Comparison of ENCODE assay signal across 1 cellular context in the genomic region with DNA sequence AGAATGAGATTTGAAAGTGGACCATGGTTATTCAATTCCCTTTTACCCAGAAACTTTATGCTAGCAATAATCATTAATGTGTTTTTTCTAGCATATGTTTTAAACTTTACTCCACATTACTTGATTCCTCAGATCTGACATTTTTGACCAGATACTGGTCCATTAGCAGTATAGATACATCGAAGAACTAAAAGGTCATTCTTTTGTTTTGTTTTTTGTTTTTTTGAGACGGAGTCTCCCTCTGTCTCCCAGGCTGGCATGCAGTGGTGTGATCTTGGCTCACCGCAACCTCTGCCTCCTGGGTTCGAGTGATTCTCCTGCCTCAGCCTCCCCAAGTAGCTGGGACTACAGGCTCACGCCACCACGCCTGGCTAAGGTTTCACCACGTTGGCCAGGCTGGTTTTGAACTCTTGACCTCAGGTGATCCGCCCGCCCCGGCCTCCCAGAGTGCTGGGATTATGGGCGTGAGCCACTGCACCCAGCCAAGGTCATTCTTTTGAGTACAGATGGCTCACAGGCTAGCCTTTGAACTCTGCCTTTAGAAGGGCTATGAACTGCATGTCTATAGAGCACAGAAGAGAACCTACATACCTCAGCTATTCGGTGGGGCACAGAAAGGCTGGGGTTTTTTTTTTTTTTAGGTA.
TF ChIP-seq lines count a peak whose summit lies in the region.

No MANE protein-coding gene starts in this region.

TF ChIP-seq in HepG2, 621 proteins besides CTCF, POLR2A, EP300 and RAD21 (continued from another document and continues in another):
- TF ChIP-seq, protein P1, sequence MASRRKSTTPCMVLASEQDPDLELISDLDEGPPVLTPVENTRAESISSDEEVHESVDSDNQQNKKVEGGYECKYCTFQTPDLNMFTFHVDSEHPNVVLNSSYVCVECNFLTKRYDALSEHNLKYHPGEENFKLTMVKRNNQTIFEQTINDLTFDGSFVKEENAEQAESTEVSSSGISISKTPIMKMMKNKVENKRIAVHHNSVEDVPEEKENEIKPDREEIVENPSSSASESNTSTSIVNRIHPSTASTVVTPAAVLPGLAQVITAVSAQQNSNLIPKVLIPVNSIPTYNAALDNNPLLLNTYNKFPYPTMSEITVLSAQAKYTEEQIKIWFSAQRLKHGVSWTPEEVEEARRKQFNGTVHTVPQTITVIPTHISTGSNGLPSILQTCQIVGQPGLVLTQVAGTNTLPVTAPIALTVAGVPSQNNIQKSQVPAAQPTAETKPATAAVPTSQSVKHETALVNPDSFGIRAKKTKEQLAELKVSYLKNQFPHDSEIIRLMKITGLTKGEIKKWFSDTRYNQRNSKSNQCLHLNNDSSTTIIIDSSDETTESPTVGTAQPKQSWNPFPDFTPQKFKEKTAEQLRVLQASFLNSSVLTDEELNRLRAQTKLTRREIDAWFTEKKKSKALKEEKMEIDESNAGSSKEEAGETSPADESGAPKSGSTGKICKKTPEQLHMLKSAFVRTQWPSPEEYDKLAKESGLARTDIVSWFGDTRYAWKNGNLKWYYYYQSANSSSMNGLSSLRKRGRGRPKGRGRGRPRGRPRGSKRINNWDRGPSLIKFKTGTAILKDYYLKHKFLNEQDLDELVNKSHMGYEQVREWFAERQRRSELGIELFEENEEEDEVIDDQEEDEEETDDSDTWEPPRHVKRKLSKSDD (CRISPR knock-in tag; IDR thresholded peaks at IDR 0.05; ENCODE audit: low read depth) = 0 out of 2 replicates have a peak, but pooled peaks have one; percentile 60
- no peak for TF ChIP-seq ZNF253 (CRISPR knock-in tag; IDR thresholded peaks at IDR 0.05; ENCODE audit: borderline replicate concordance)
- TF ChIP-seq ZFP82 (CRISPR knock-in tag; IDR thresholded peaks at IDR 0.05; ENCODE audit: borderline replicate concordance) = no peak
- no peak for TF ChIP-seq ZNF12 (CRISPR knock-in tag; IDR thresholded peaks at IDR 0.05)
- TF ChIP-seq, protein P2, sequence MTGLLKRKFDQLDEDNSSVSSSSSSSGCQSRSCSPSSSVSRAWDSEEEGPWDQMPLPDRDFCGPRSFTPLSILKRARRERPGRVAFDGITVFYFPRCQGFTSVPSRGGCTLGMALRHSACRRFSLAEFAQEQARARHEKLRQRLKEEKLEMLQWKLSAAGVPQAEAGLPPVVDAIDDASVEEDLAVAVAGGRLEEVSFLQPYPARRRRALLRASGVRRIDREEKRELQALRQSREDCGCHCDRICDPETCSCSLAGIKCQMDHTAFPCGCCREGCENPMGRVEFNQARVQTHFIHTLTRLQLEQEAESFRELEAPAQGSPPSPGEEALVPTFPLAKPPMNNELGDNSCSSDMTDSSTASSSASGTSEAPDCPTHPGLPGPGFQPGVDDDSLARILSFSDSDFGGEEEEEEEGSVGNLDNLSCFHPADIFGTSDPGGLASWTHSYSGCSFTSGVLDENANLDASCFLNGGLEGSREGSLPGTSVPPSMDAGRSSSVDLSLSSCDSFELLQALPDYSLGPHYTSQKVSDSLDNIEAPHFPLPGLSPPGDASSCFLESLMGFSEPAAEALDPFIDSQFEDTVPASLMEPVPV (CRISPR knock-in tag; IDR thresholded peaks at IDR 0.05) = no peak
- TF ChIP-seq PITX1 (CRISPR knock-in tag; IDR thresholded peaks at IDR 0.05) = peak; percentile 98
- TF ChIP-seq RAD51 (IDR thresholded peaks at IDR 0.05; ENCODE audit: borderline replicate concordance) = no peak
- TF ChIP-seq ZNF619 (CRISPR knock-in tag; IDR thresholded peaks at IDR 0.05) = 0 out of 2 replicates have a peak, but pooled peaks have one; percentile 29
- no peak for TF ChIP-seq SATB2 (CRISPR knock-in tag; IDR thresholded peaks at IDR 0.05)
- TF ChIP-seq PRPF4 (IDR thresholded peaks at IDR 0.05; ENCODE audit: low read depth, low read length, poor library complexity, severe bottlenecking) = no peak
- no peak for TF ChIP-seq GTF2F1 (IDR thresholded peaks at IDR 0.05; ENCODE audit: low read length)
- TF ChIP-seq ZIK1 (CRISPR knock-in tag; IDR thresholded peaks at IDR 0.05; ENCODE audit: borderline replicate concordance, low read depth) = peak; percentile 17; the same call in 1 of the 2 replicates
- TF ChIP-seq, protein P3, sequence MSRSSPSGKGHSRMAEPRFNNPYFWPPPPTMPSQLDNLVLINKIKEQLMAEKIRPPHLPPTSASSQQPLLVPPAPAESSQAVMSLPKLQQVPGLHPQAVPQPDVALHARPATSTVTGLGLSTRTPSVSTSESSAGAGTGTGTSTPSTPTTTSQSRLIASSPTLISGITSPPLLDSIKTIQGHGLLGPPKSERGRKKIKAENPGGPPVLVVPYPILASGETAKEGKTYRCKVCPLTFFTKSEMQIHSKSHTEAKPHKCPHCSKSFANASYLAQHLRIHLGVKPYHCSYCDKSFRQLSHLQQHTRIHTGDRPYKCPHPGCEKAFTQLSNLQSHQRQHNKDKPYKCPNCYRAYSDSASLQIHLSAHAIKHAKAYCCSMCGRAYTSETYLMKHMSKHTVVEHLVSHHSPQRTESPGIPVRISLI (CRISPR knock-in tag; IDR thresholded peaks at IDR 0.05; ENCODE audit: borderline replicate concordance) = peak; percentile 90
- no peak for TF ChIP-seq ZNF367 (CRISPR knock-in tag; IDR thresholded peaks at IDR 0.05; ENCODE audit: borderline replicate concordance)
- TF ChIP-seq, protein P4, sequence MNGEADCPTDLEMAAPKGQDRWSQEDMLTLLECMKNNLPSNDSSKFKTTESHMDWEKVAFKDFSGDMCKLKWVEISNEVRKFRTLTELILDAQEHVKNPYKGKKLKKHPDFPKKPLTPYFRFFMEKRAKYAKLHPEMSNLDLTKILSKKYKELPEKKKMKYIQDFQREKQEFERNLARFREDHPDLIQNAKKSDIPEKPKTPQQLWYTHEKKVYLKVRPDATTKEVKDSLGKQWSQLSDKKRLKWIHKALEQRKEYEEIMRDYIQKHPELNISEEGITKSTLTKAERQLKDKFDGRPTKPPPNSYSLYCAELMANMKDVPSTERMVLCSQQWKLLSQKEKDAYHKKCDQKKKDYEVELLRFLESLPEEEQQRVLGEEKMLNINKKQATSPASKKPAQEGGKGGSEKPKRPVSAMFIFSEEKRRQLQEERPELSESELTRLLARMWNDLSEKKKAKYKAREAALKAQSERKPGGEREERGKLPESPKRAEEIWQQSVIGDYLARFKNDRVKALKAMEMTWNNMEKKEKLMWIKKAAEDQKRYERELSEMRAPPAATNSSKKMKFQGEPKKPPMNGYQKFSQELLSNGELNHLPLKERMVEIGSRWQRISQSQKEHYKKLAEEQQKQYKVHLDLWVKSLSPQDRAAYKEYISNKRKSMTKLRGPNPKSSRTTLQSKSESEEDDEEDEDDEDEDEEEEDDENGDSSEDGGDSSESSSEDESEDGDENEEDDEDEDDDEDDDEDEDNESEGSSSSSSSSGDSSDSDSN (CRISPR knock-in tag; IDR thresholded peaks at IDR 0.05) = peak; percentile 57
- no peak for TF ChIP-seq TCF7L2 (IDR thresholded peaks at IDR 0.05; ENCODE audit: low read depth, low read length)
- peak; percentile 89 for TF ChIP-seq ZNF264 (CRISPR knock-in tag; IDR thresholded peaks at IDR 0.05)
- TF ChIP-seq, protein P5, sequence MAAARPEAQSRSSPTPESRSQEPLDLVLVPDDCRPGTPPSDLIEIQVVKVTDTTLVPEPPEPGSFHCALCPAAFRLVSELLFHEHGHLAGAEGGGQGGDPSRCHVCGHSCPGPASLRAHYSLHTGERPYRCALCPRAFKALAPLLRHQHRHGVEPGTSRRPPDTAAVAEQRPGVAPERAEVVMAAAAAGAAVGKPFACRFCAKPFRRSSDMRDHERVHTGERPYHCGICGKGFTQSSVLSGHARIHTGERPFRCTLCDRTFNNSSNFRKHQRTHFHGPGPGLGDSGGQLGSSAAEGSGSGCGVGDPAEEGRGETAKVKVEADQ (CRISPR knock-in tag; IDR thresholded peaks at IDR 0.05; ENCODE audit: borderline replicate concordance) = peak; percentile 70; the same call in 1 of the 2 replicates
- TF ChIP-seq NFIC (IDR thresholded peaks at IDR 0.05; ENCODE audit: low read length) = peak; percentile 19; the same call in 1 of the 2 replicates
- no peak for TF ChIP-seq FOSL1 (CRISPR knock-in tag; IDR thresholded peaks at IDR 0.05; ENCODE audit: borderline replicate concordance)
- TF ChIP-seq BCL6 (CRISPR knock-in tag; IDR thresholded peaks at IDR 0.05) = peak; percentile 82
- peak; percentile 84 for TF ChIP-seq ZBTB38 (CRISPR knock-in tag; IDR thresholded peaks at IDR 0.05)
- no peak for TF ChIP-seq NPAS2 (CRISPR knock-in tag; IDR thresholded peaks at IDR 0.05; ENCODE audit: borderline replicate concordance)
- TF ChIP-seq, protein P6, sequence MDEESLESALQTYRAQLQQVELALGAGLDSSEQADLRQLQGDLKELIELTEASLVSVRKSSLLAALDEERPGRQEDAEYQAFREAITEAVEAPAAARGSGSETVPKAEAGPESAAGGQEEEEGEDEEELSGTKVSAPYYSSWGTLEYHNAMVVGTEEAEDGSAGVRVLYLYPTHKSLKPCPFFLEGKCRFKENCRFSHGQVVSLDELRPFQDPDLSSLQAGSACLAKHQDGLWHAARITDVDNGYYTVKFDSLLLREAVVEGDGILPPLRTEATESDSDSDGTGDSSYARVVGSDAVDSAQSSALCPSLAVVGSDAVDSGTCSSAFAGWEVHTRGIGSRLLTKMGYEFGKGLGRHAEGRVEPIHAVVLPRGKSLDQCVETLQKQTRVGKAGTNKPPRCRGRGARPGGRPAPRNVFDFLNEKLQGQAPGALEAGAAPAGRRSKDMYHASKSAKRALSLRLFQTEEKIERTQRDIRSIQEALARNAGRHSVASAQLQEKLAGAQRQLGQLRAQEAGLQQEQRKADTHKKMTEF (CRISPR knock-in tag; IDR thresholded peaks at IDR 0.05) = peak; percentile 75
- peak; percentile 93 for TF ChIP-seq PHF21A (CRISPR knock-in tag; IDR thresholded peaks at IDR 0.05)
- TF ChIP-seq SMC3 (IDR thresholded peaks at IDR 0.05; ENCODE audit: low read length) = no peak
- peak; percentile 57; the same call in 1 of the 2 replicates for TF ChIP-seq MED13 (CRISPR knock-in tag; IDR thresholded peaks at IDR 0.05)
- TF ChIP-seq PHF8 (CRISPR knock-in tag; IDR thresholded peaks at IDR 0.05) = peak; percentile 41; the same call in 1 of the 2 replicates
- peak; percentile 95 for TF ChIP-seq NR2F1 (CRISPR knock-in tag; IDR thresholded peaks at IDR 0.05)
- peak; percentile 36 for TF ChIP-seq KMT2B (CRISPR knock-in tag; IDR thresholded peaks at IDR 0.05)
- peak; percentile 82 for TF ChIP-seq ZNF292 (CRISPR knock-in tag; IDR thresholded peaks at IDR 0.05; ENCODE audit: borderline replicate concordance, low read depth)
- TF ChIP-seq ZNF556 (CRISPR knock-in tag; IDR thresholded peaks at IDR 0.05; ENCODE audit: borderline replicate concordance) = peak; percentile 46; the same call in 1 of the 2 replicates
- peak; percentile 69; the same call in 1 of the 2 replicates for TF ChIP-seq ZNF205 (CRISPR knock-in tag; IDR thresholded peaks at IDR 0.05)
- TF ChIP-seq, protein P7, sequence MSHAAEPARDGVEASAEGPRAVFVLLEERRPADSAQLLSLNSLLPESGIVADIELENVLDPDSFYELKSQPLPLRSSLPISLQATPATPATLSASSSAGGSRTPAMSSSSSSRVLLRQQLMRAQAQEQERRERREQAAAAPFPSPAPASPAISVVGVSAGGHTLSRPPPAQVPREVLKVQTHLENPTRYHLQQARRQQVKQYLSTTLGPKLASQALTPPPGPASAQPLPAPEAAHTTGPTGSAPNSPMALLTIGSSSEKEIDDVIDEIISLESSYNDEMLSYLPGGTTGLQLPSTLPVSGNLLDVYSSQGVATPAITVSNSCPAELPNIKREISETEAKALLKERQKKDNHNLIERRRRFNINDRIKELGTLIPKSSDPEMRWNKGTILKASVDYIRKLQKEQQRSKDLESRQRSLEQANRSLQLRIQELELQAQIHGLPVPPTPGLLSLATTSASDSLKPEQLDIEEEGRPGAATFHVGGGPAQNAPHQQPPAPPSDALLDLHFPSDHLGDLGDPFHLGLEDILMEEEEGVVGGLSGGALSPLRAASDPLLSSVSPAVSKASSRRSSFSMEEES (CRISPR knock-in tag; IDR thresholded peaks at IDR 0.05) = 0 out of 2 replicates have a peak, but pooled peaks have one; percentile 40
- TF ChIP-seq ZFX (CRISPR knock-in tag; IDR thresholded peaks at IDR 0.05; ENCODE audit: low read depth) = peak; percentile 49; the same call in 1 of the 2 replicates
- 0 out of 2 replicates have a peak, but pooled peaks have one; percentile 20 for TF ChIP-seq ARNT2 (CRISPR knock-in tag; IDR thresholded peaks at IDR 0.05; ENCODE audit: low read depth)
- TF ChIP-seq KDM3A (CRISPR knock-in tag; IDR thresholded peaks at IDR 0.05; ENCODE audit: low read depth) = peak; percentile 74; the same call in 1 of the 2 replicates
- TF ChIP-seq ZNF136 (CRISPR knock-in tag; IDR thresholded peaks at IDR 0.05; ENCODE audit: low read depth) = no peak
- peak; percentile 65; the same call in 1 of the 2 replicates for TF ChIP-seq NRL (CRISPR knock-in tag; IDR thresholded peaks at IDR 0.05; ENCODE audit: borderline replicate concordance)
- TF ChIP-seq NFE2L2 (IDR thresholded peaks at IDR 0.05; ENCODE audit: low read length) = no peak
- TF ChIP-seq, protein P8, sequence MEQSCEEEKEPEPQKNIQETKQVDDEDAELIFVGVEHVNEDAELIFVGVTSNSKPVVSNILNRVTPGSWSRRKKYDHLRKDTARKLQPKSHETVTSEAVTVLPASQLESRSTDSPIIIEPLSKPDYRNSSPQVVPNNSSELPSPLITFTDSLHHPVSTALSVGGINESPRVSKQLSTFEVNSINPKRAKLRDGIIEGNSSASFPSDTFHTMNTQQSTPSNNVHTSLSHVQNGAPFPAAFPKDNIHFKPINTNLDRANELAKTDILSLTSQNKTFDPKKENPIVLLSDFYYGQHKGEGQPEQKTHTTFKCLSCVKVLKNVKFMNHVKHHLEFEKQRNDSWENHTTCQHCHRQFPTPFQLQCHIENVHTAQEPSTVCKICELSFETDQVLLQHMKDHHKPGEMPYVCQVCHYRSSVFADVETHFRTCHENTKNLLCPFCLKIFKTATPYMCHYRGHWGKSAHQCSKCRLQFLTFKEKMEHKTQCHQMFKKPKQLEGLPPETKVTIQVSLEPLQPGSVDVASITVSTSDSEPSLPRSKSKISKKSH (CRISPR knock-in tag; IDR thresholded peaks at IDR 0.05; ENCODE audit: borderline replicate concordance) = peak; percentile 84; the same call in 1 of the 2 replicates
- TF ChIP-seq TP53 (CRISPR knock-in tag; conservative IDR thresholded peaks at IDR 0.05) = no peak
- no peak for TF ChIP-seq HNRNPLL (IDR thresholded peaks at IDR 0.05; ENCODE audit: low read depth, low read length, poor library complexity, severe bottlenecking)
- TF ChIP-seq IRF2 (CRISPR knock-in tag; IDR thresholded peaks at IDR 0.05) = peak; percentile 88
- TF ChIP-seq, protein P9, sequence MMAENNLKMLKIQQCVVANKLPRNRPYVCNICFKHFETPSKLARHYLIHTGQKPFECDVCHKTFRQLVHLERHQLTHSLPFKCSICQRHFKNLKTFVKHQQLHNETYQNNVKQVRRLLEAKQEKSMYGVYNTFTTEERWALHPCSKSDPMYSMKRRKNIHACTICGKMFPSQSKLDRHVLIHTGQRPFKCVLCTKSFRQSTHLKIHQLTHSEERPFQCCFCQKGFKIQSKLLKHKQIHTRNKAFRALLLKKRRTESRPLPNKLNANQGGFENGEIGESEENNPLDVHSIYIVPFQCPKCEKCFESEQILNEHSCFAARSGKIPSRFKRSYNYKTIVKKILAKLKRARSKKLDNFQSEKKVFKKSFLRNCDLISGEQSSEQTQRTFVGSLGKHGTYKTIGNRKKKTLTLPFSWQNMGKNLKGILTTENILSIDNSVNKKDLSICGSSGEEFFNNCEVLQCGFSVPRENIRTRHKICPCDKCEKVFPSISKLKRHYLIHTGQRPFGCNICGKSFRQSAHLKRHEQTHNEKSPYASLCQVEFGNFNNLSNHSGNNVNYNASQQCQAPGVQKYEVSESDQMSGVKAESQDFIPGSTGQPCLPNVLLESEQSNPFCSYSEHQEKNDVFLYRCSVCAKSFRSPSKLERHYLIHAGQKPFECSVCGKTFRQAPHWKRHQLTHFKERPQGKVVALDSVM (CRISPR knock-in tag; IDR thresholded peaks at IDR 0.05) = peak; percentile 75
- no peak for TF ChIP-seq GABPA (IDR thresholded peaks at IDR 0.05; ENCODE audit: low read depth, low read length)
- TF ChIP-seq GABPA (CRISPR knock-in tag; IDR thresholded peaks at IDR 0.05; ENCODE audit: low read depth) = peak; percentile 27; the same call in 1 of the 2 replicates
- TF ChIP-seq ATF1 (CRISPR knock-in tag; IDR thresholded peaks at IDR 0.05) = peak; percentile 15; the same call in 1 of the 2 replicates
